Comparison of ENCODE assay signal across 26 cellular contexts in the genomic region with DNA sequence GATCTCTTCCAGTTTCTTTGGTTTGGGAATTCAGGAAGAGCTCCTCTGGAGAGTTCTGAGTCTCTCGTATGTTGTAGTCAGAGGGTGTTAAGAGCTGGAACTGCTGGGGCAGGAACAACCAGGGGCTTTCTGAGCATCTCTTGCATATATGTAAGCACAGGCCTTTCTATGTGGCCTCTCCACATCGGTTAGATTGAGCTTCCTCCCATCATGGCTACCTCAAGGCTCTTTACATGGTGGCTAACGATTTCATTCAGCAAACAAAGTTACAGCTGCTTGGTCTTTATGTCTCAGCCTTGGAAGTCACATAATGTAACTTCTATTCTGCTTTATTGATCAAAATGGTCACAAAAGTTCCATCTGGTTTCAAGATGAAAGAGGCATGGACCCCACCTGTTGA. TPM values are rescaled to one million over a fixed set of nuclear protein-coding genes. Genes with fewer than 3 reads are reported as not detected.
DNase-seq lines count a peak whose midpoint lies in the region; ATAC-seq, FAIRE-seq and TF ChIP-seq lines count a peak whose summit lies in the region.
"Had no signal": no experiment of that assay in that cellular context is flagged by ENCODE, and none has a peak within 500 bp of the region (broad histone marks: within the 10 kb centered on the region; RNA-seq: fewer than 3 reads in every experiment).

No MANE protein-coding gene starts in this region.

- no peak for FAIRE-seq in K562 (lab: Jason Lieb, UNC)
- FAIRE-seq: A204.1, D721Med, G401.6, GM12892, GM18507 had no signal

- ATAC-seq in HCT116 (no peak), K562 (no peak), HG03354 (IDR thresholded peaks at IDR 0.05; ENCODE audit: poor library complexity, severe bottlenecking, unreplicated experiment) (no peak), left lung (no peak)
- no peak for ATAC-seq in activated CD4-positive, alpha-beta T cell treated with anti-CD3 and anti-CD28 coated beads for 36 hours
- ATAC-seq: CD8-positive, alpha-beta T cell had no signal

- peaks cover 0 to 28% (median 20%) of the 10 kb centered on the region in 7 donors for H3K9me3 Mint-ChIP-seq in CD14-positive monocyte
- peaks cover 8% of the 10 kb centered on the region for H3K9me3 Mint-ChIP-seq in activated CD4-positive, alpha-beta T cell treated with anti-CD3 and anti-CD28 coated beads for 36 hours (ENCODE audit: low read depth)

- POLR2A ChIA-PET in HCT116 (lab: Charles Lee) (interaction anchor here (1.1 kb wide), 1 partner anchor 15 kb away, joined by 3 read pairs; no protein-coding TSS in a partner anchor), K562 (lab: Yijun Ruan, JAX) (no interaction called here)
- POLR2A ChIA-PET in activated CD4-positive, alpha-beta T cell treated with anti-CD3 and anti-CD28 coated beads for 36 hours (lab: Charles Lee), result interaction anchor here (0.5 kb wide), 1 partner anchor 162 kb away, joined by 5 read pairs; no protein-coding TSS in a partner anchor

- peaks cover 0 to 10% (median 3%) of the 10 kb centered on the region in 3 donors for H3K27me3 Mint-ChIP-seq in CD14-positive monocyte (ENCODE audit: low read depth in 3 of 3)
- H3K27me3 Mint-ChIP-seq in activated CD4-positive, alpha-beta T cell treated with anti-CD3 and anti-CD28 coated beads for 36 hours, result no peaks in the 10 kb centered on the region

- no peaks in the 10 kb centered on the region for H3K27me3 ChIP-seq in HCT116 (ENCODE audit: insufficient read depth, low read length)
- 0 out of 5 replicates have a peak, but pooled peaks cover 0 to 4% of the 10 kb centered on the region in 2 experiments for H3K27me3 ChIP-seq in K562 (ENCODE audit: control insufficient read depth in 2 of 2, insufficient read depth in 2 of 2, low read length in 2 of 2)
- H3K27me3 ChIP-seq in left lung, result no peaks in the 10 kb centered on the region
- H3K27me3 ChIP-seq: BE2C, BLaER1 had no signal

- BruUV-seq in HCT116 (replicated peaks; lab: Mats Ljungman, UMichigan), result no TSS peak
- no TSS peak for BruUV-seq in K562 (replicated peaks; lab: Mats Ljungman, UMichigan)

- H2AFZ ChIP-seq in HCT116 (ENCODE audit: low read depth, low read length, poor library complexity, severe bottlenecking) (no peak overlapping the region), K562 (ENCODE audit: low read depth, low read length) (no peak overlapping the region)

- no peak for TF ChIP-seq CTCF in CD14-positive monocyte (IDR thresholded peaks at IDR 0.05)
- no peak for TF ChIP-seq CTCF in HCT116 (IDR thresholded peaks at IDR 0.05 in 2 of 3, conservative IDR thresholded peaks at IDR 0.05 in 1 of 3; ENCODE audit: borderline replicate concordance in 1 of 3, insufficient read depth in 1 of 3, low read depth in 2 of 3, low read length in 2 of 3)
- TF ChIP-seq CTCF in K562 (IDR thresholded peaks at IDR 0.05 in 2 of 3, conservative IDR thresholded peaks at IDR 0.05 in 1 of 3; ENCODE audit: insufficient read depth in 2 of 3, low read depth in 1 of 3, low read length in 3 of 3), result no peak
- no peak for TF ChIP-seq CTCF in left lung (IDR thresholded peaks at IDR 0.05)

- H3K4me3 ChIP-seq in HCT116 (replicated peaks in 1 of 2; ENCODE audit: low read depth in 1 of 2, low read length in 2 of 2) (no peak overlapping the region), K562 (no peak overlapping the region), left lung (no peak overlapping the region)
- H3K4me3 ChIP-seq: BLaER1 had no signal

- H3K79me2 ChIP-seq in HCT116 (ENCODE audit: insufficient read depth, low read length) (no peaks in the 10 kb centered on the region), K562 (ENCODE audit: control insufficient read depth, insufficient read depth, low read length) (no peaks in the 10 kb centered on the region)

- in situ Hi-C loops in K562 (cut with MboI), result no loop called here

- H3K27ac ChIP-seq in HCT116 (ENCODE audit: low read depth, low read length) (no peak overlapping the region), K562 (ENCODE audit: extremely low read depth, low read depth, low read length) (no peak overlapping the region), left lung (no peak overlapping the region)
- H3K27ac ChIP-seq: BLaER1 had no signal

- no peak overlapping the region for H3K9ac ChIP-seq in HCT116 (ENCODE audit: low read length)
- H3K9ac ChIP-seq in K562 (ENCODE audit: insufficient read depth in 1 of 2, low read depth in 2 of 2, low read length in 2 of 2), result no peak overlapping the region
- H3K9ac ChIP-seq: BLaER1 had no signal

- peak overlapping the region in 4 of 7 donors; percentile 59 to 100 (median 84) for H3K27ac Mint-ChIP-seq in CD14-positive monocyte
- H3K27ac Mint-ChIP-seq in activated CD4-positive, alpha-beta T cell treated with anti-CD3 and anti-CD28 coated beads for 36 hours, result no peak overlapping the region
- H3K27ac Mint-ChIP-seq: CD4-positive, alpha-beta T cell; CD8-positive, alpha-beta T cell had no signal

- TF ChIP-seq POLR2A in HCT116 (IDR thresholded peaks at IDR 0.05; ENCODE audit: borderline replicate concordance, extremely low read depth, insufficient read depth, insufficient read length) (no peak), K562 (conservative IDR thresholded peaks at IDR 0.05) (no peak)

- DNase-seq in CD14-positive monocyte (ENCODE audit: low spot score) (no peak), HCT116 (ENCODE audit: low read depth, low spot score) (no peak), OCI-M1 (lab: John Stamatoyannopoulos, UW) (peak; percentile 26), K562 (ENCODE audit: extremely low read depth in 1 of 4, low spot score in 3 of 4) (no peak), left lung (no peak), cortex of kidney (lab: John Stamatoyannopoulos, UW) (no peak)
- no peak for DNase-seq in activated CD4-positive, alpha-beta T cell treated with anti-CD3 and anti-CD28 coated beads for 36 hours
- DNase-seq: 8988T; ACHN; BE2C; C1 segment of cervical spinal cord; Caco-2; Calu3; CD4-positive, alpha-beta T cell; CD8-positive, alpha-beta T cell; DMS79 treated with DMSO at 0.1 percent for 48 hours; GF-D8 had no signal

- RAD21 ChIA-PET in HCT116 (lab: Charles Lee; ENCODE audit: low non-redundant PET in 1 of 2, low total read pairs in 2 of 2, uncharacterized antibody in 2 of 2, unreplicated experiment in 2 of 2), result no interaction called here

- intact Hi-C loops in CD14-positive monocyte (cut with micrococcal nuclease) (no loop called here), HCT116 (cut with micrococcal nuclease) (no loop called here), K562 (cut with micrococcal nuclease) (no loop called here), left lung (cut with DNase I) (no loop called here)
- intact Hi-C loops in activated CD4-positive, alpha-beta T cell treated with anti-CD3 and anti-CD28 coated beads for 36 hours (cut with DNase I, micrococcal nuclease), result no loop called here

- WGBS in K562 (ENCODE audit: insufficient coverage, low coverage, missing lambda C conversion rate), result 19% methylated on average over 3 of the region's 3 CpGs

- TF ChIP-seq RAD21 in HCT116 (IDR thresholded peaks at IDR 0.05; ENCODE audit: low read depth) (no peak), K562 (CRISPR knock-in tag; conservative IDR thresholded peaks at IDR 0.05 in 1 of 2, IDR thresholded peaks at IDR 0.05 in 1 of 2) (no peak)

- H4K20me1 ChIP-seq in HCT116 (ENCODE audit: insufficient read depth) (no peaks in the 10 kb centered on the region), K562 (replicated peaks; ENCODE audit: control insufficient read depth, insufficient read depth, low read length) (no peaks in the 10 kb centered on the region)
- H4K20me1 ChIP-seq: BLaER1 had no signal

- H3K9me2 ChIP-seq in HCT116 (ENCODE audit: insufficient read depth), result no peaks in the 10 kb centered on the region

- H3K9me3 ChIP-seq in HCT116 (ENCODE audit: control insufficient read depth in 1 of 2, insufficient read depth in 1 of 2, low read depth in 1 of 2, low read length in 2 of 2) (peaks cover 13 to 14% of the 10 kb centered on the region in 2 experiments; a peak in 2 of 4 replicates), K562 (replicated peaks; ENCODE audit: control insufficient read depth, insufficient read depth, low read depth, low read length) (peaks cover 6% of the 10 kb centered on the region), left lung (peaks cover 0 to 19% of the 10 kb centered on the region in 2 donors)
- H3K9me3 ChIP-seq: BE2C had no signal

- peaks cover 66% of the 10 kb centered on the region for H3K4me1 Mint-ChIP-seq in CD14-positive monocyte
- H3K4me1 Mint-ChIP-seq in activated CD4-positive, alpha-beta T cell treated with anti-CD3 and anti-CD28 coated beads for 36 hours, result peaks cover 4% of the 10 kb centered on the region

- CTCF ChIA-PET in HCT116 (lab: Charles Lee), result no interaction called here
- CTCF ChIA-PET in K562 (lab: Yijun Ruan, JAX; ENCODE audit: low intra/inter-chr PET ratio), result no interaction called here
- CTCF ChIA-PET in activated CD4-positive, alpha-beta T cell treated with anti-CD3 and anti-CD28 coated beads for 36 hours (lab: Charles Lee), result no interaction called here

- H3K36me3 ChIP-seq in HCT116 (ENCODE audit: control insufficient read depth in 1 of 2, insufficient read depth in 2 of 2, low read length in 2 of 2) (no peaks in the 10 kb centered on the region), K562 (ENCODE audit: control insufficient read depth, insufficient read depth, low read length) (no peaks in the 10 kb centered on the region), left lung (no peaks in the 10 kb centered on the region)
- H3K36me3 ChIP-seq: BE2C, BLaER1 had no signal

- H3K4me2 ChIP-seq in HCT116 (ENCODE audit: low read length) (no peak overlapping the region), K562 (ENCODE audit: insufficient read depth, low read length) (no peak overlapping the region)
- H3K4me2 ChIP-seq: BLaER1 had no signal

- no peaks in the 10 kb centered on the region for H3K9me1 ChIP-seq in K562 (ENCODE audit: control insufficient read depth, insufficient read depth, low read length)

- peaks cover 0 to 3% of the 10 kb centered on the region in 2 donors for H3K36me3 Mint-ChIP-seq in CD14-positive monocyte
- H3K36me3 Mint-ChIP-seq in activated CD4-positive, alpha-beta T cell treated with anti-CD3 and anti-CD28 coated beads for 36 hours (ENCODE audit: low read depth), result peaks cover 3% of the 10 kb centered on the region
- H3K36me3 Mint-ChIP-seq: CD8-positive, alpha-beta T cell had no signal

- H3K4me3 Mint-ChIP-seq in CD14-positive monocyte, result no peak overlapping the region
- no peak overlapping the region for H3K4me3 Mint-ChIP-seq in activated CD4-positive, alpha-beta T cell treated with anti-CD3 and anti-CD28 coated beads for 36 hours
- H3K4me3 Mint-ChIP-seq: CD4-positive, alpha-beta T cell; CD8-positive, alpha-beta T cell had no signal

- no peak for TF ChIP-seq EP300 in K562 (IDR thresholded peaks at IDR 0.05; ENCODE audit: low read length)

- H3K4me1 ChIP-seq in HCT116 (ENCODE audit: control insufficient read depth in 1 of 2, insufficient read depth in 2 of 2, low read length in 2 of 2) (peaks cover 16 to 19% of the 10 kb centered on the region in 2 experiments), K562 (replicated peaks in 1 of 2; ENCODE audit: control insufficient read depth in 2 of 2, insufficient read depth in 2 of 2, low read length in 2 of 2) (no peaks in the 10 kb centered on the region), left lung (peaks cover 0 to 35% of the 10 kb centered on the region in 2 donors)
- H3K4me1 ChIP-seq: BE2C, BLaER1, Caco-2 had no signal

RNA-seq across cellular contexts. Expression of gene PLAUR, which starts 20.5 kb away (rescaled TPM):
- polyA plus RNA-seq in CD14-positive monocyte (100 to 1,000 TPM; 212 to 284 TPM), K562 (2011; rRNA removed) (8.4 and 17.5 TPM in 2 replicates), K562 (2014; fragmentation: Illumina TruSeq; extraction: Trizol) (13.6 and 14.4 TPM in 2 replicates), K562 (2014; fragmentation: Nextera tagmentation; extraction: Ambion mirVana) (10 to 100 TPM in 1 of 2 experiments, 1 to 10 TPM in 1; 7.0 to 10.9 TPM), K562 (2014; rRNA removed) (14.3 and 16.2 TPM in 2 replicates)
- total RNA-seq in HCT116 (2021; ENCODE audit: unreplicated experiment) (98.1 TPM), K562 (2014; rRNA removed) (13.1 and 15.6 TPM in 2 replicates), K562 (2014; rRNA removed; fragmentation: Illumina TruSeq; extraction: Trizol) (6.9 and 8.1 TPM in 2 replicates), K562 (2015; rRNA removed; fragmentation: Illumina TruSeq; extraction: Trizol) (10.8 and 12.4 TPM in 2 replicates), K562 (2021) (10.8 and 12.9 TPM in 2 replicates), left lung (100 to 1,000 TPM in 1 of 2 donors, 10 to 100 TPM in 1; 76.5 to 119 TPM)
- polyA plus RNA-seq in HCT116 (2012), result 161 and 211 TPM in 2 replicates
- total RNA-seq in K562 (2011; cell fraction: chromatin; rRNA removed; ENCODE audit: low replicate concordance), result 40.8 and 45.7 TPM in 2 replicates
- 32.8 and 41.9 TPM in 2 replicates for total RNA-seq in K562 (2011; cell fraction: nucleolus; rRNA removed)
- 31.3 and 41.4 TPM in 2 replicates for total RNA-seq in K562 (2011; cell fraction: nucleoplasm; rRNA removed)
- 15.3 and 17.9 TPM in 2 replicates for polyA plus RNA-seq in K562 (2011; cell fraction: cytosol; rRNA removed)
- polyA plus RNA-seq in K562 (2011; cell fraction: nucleus; rRNA removed), result 30.9 and 37.0 TPM in 2 replicates
- polyA plus RNA-seq in K562 (2012), result 14.7 and 23.9 TPM in 2 replicates
- polyA minus RNA-seq in K562 (2011; rRNA and poly(A)+ RNA removed), result 10.0 and 14.3 TPM in 2 replicates
- polyA minus RNA-seq in K562 (2011; cell fraction: cytosol; rRNA and poly(A)+ RNA removed), result 6.2 and 8.2 TPM in 2 replicates
- 6.2 and 11.0 TPM in 2 replicates for polyA minus RNA-seq in K562 (2011; cell fraction: nucleus; rRNA and poly(A)+ RNA removed)
- 10 to 100 TPM; 15.6 to 17.7 TPM for total RNA-seq in activated CD4-positive, alpha-beta T cell treated with anti-CD3 and anti-CD28 coated beads for 36 hours

RNA-seq across cellular contexts. Expression of gene IRGC, which starts 25.4 kb away (rescaled TPM):
- polyA plus RNA-seq in CD14-positive monocyte, result not detected
- total RNA-seq in HCT116 (2021; ENCODE audit: unreplicated experiment), result not detected
- polyA plus RNA-seq in HCT116 (2012), result 0.04 TPM in 1 of 2 replicates, not detected in the other
- not detected in 2 replicates for total RNA-seq in K562 (2011; cell fraction: chromatin; rRNA removed; ENCODE audit: low replicate concordance)
- total RNA-seq in K562 (2011; cell fraction: nucleolus; rRNA removed), result not detected in 2 replicates
- total RNA-seq in K562 (2011; cell fraction: nucleoplasm; rRNA removed), result not detected in 2 replicates
- total RNA-seq in K562 (2014; rRNA removed), result not detected in 2 replicates
- total RNA-seq in K562 (2014; rRNA removed; fragmentation: Illumina TruSeq; extraction: Trizol), result not detected in 2 replicates
- not detected in 2 replicates for total RNA-seq in K562 (2015; rRNA removed; fragmentation: Illumina TruSeq; extraction: Trizol)
- total RNA-seq in K562 (2021), result not detected in 2 replicates
- polyA plus RNA-seq in K562 (2011; rRNA removed), result not detected in 2 replicates
- not detected in 2 replicates for polyA plus RNA-seq in K562 (2011; cell fraction: cytosol; rRNA removed)
- not detected in 2 replicates for polyA plus RNA-seq in K562 (2011; cell fraction: nucleus; rRNA removed)
- polyA plus RNA-seq in K562 (2012), result not detected in 2 replicates
- not detected in 2 replicates for polyA plus RNA-seq in K562 (2014; fragmentation: Illumina TruSeq; extraction: Trizol)
- not detected for polyA plus RNA-seq in K562 (2014; fragmentation: Nextera tagmentation; extraction: Ambion mirVana)
- polyA plus RNA-seq in K562 (2014; rRNA removed), result not detected in 2 replicates
- polyA minus RNA-seq in K562 (2011; rRNA and poly(A)+ RNA removed), result not detected in 2 replicates
- polyA minus RNA-seq in K562 (2011; cell fraction: cytosol; rRNA and poly(A)+ RNA removed), result not detected in 2 replicates
- not detected in 2 replicates for polyA minus RNA-seq in K562 (2011; cell fraction: nucleus; rRNA and poly(A)+ RNA removed)
- not detected for total RNA-seq in activated CD4-positive, alpha-beta T cell treated with anti-CD3 and anti-CD28 coated beads for 36 hours
- not detected for total RNA-seq in left lung
- total RNA-seq: A673; Caco-2; Calu3; CD4-positive, alpha-beta T cell; CD8-positive, alpha-beta T cell had no signal
- polyA plus RNA-seq: AG04450 had no signal

RNA-seq across cellular contexts. Expression of gene CADM4, which starts 50.8 kb away (rescaled TPM):
- under 1 TPM; 0.10 to 0.31 TPM for polyA plus RNA-seq in CD14-positive monocyte
- total RNA-seq in HCT116 (2021; ENCODE audit: unreplicated experiment), result 28.7 TPM
- 33.7 and 34.8 TPM in 2 replicates for polyA plus RNA-seq in HCT116 (2012)
- 2.0 and 2.5 TPM in 2 replicates for total RNA-seq in K562 (2011; cell fraction: chromatin; rRNA removed; ENCODE audit: low replicate concordance)
- total RNA-seq in K562 (2011; cell fraction: nucleolus; rRNA removed), result 2.6 and 7.0 TPM in 2 replicates
- 0.99 and 4.5 TPM in 2 replicates for total RNA-seq in K562 (2011; cell fraction: nucleoplasm; rRNA removed)
- total RNA-seq in K562 (2014; rRNA removed), result 1.8 and 2.5 TPM in 2 replicates
- total RNA-seq in K562 (2014; rRNA removed; fragmentation: Illumina TruSeq; extraction: Trizol), result 0.61 and 0.87 TPM in 2 replicates
- total RNA-seq in K562 (2015; rRNA removed; fragmentation: Illumina TruSeq; extraction: Trizol), result 0.72 and 1.2 TPM in 2 replicates
- total RNA-seq in K562 (2021), result 1.9 and 2.3 TPM in 2 replicates
- polyA plus RNA-seq in K562 (2011; rRNA removed), result 1.4 and 2.1 TPM in 2 replicates
- polyA plus RNA-seq in K562 (2011; cell fraction: cytosol; rRNA removed), result 1.9 and 3.5 TPM in 2 replicates
- polyA plus RNA-seq in K562 (2011; cell fraction: nucleus; rRNA removed), result 1.1 and 2.4 TPM in 2 replicates
- 2.1 and 2.5 TPM in 2 replicates for polyA plus RNA-seq in K562 (2012)
- polyA plus RNA-seq in K562 (2014; fragmentation: Illumina TruSeq; extraction: Trizol), result 1.3 and 2.2 TPM in 2 replicates
- under 1 TPM; 0.03 to 0.13 TPM for polyA plus RNA-seq in K562 (2014; fragmentation: Nextera tagmentation; extraction: Ambion mirVana)
- polyA plus RNA-seq in K562 (2014; rRNA removed), result 1.7 and 4.6 TPM in 2 replicates
- 0.30 and 0.32 TPM in 2 replicates for polyA minus RNA-seq in K562 (2011; rRNA and poly(A)+ RNA removed)
- 0.86 and 1.5 TPM in 2 replicates for polyA minus RNA-seq in K562 (2011; cell fraction: cytosol; rRNA and poly(A)+ RNA removed)
- polyA minus RNA-seq in K562 (2011; cell fraction: nucleus; rRNA and poly(A)+ RNA removed), result 0.54 and 0.89 TPM in 2 replicates
- under 1 TPM; 0.53 to 0.61 TPM for total RNA-seq in activated CD4-positive, alpha-beta T cell treated with anti-CD3 and anti-CD28 coated beads for 36 hours
- total RNA-seq in left lung, result 10 to 100 TPM in 1 of 2 donors, 1 to 10 TPM in 1; 4.7 to 12.1 TPM
